16 cellular contexts compared by ENCODE assay signal in the genomic region with DNA sequence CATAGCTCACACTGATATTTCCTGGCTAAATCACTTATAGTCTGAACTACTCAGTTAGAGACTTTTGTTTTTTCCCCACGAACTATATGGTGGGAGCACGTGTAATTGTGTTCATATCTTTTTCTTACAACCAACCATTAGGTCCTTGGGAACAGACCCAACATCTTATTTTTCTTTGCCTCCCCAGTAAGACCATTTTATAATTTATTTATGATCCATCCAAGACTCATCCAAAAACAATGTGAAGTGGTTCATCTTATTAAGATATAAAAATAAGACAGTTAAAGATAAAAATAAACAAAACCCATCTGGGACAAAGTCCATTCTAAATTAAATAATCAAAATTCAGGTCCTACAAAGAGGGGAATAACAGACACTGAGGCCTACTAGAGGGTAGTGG.
"Had no signal": no experiment of that assay in that cellular context is flagged by ENCODE, and none has a peak within 500 bp of the region (broad histone marks: within the 10 kb centered on the region; RNA-seq: fewer than 3 reads in every experiment).

No MANE protein-coding gene starts in this region.

- H3K36me3 ChIP-seq: ascending aorta, WERI-Rb-1 had no signal

- H3K27ac ChIP-seq: ascending aorta, heart right ventricle, tibial artery, WERI-Rb-1 had no signal

- ATAC-seq: heart right ventricle, T-helper 17 cell had no signal

- H3K9me3 ChIP-seq: tibial artery had no signal

- DNase-seq: activated CD4-positive, alpha-beta T cell treated with anti-CD3 and anti-CD28 coated beads, Interleukin-2, amount 50 U/mL, for 48 hours; activated gamma-delta T cell; dorsolateral prefrontal cortex; endodermal cell; heart right ventricle; immature natural killer cell; retina; stimulated activated CD4-positive, alpha-beta T cell treated with anti-CD3 and anti-CD28 coated beads, Interleukin-12 subunit alpha, Interleukin-12 subunit beta, amount 100 ng/mL, for 4 hours; stimulated activated CD4-positive, alpha-beta T cell treated with anti-CD3 and anti-CD28 coated beads, Interleukin-1b, Interleukin-23, amount 100 ng/mL, for 48 hours; stimulated activated CD8-positive, alpha-beta memory T cell treated with anti-CD3 and anti-CD28 coated beads, Interleukin-4, amount 100 ng/mL, for 48 hours; stimulated activated naive CD4-positive, alpha-beta T cell; substantia nigra; T-helper 17 cell; tibial artery; WERI-Rb-1 had no signal

- H3K4me3 ChIP-seq: ascending aorta, dorsolateral prefrontal cortex, heart right ventricle, tibial artery had no signal
